1 cellular context compared by ENCODE assay signal in the genomic region with DNA sequence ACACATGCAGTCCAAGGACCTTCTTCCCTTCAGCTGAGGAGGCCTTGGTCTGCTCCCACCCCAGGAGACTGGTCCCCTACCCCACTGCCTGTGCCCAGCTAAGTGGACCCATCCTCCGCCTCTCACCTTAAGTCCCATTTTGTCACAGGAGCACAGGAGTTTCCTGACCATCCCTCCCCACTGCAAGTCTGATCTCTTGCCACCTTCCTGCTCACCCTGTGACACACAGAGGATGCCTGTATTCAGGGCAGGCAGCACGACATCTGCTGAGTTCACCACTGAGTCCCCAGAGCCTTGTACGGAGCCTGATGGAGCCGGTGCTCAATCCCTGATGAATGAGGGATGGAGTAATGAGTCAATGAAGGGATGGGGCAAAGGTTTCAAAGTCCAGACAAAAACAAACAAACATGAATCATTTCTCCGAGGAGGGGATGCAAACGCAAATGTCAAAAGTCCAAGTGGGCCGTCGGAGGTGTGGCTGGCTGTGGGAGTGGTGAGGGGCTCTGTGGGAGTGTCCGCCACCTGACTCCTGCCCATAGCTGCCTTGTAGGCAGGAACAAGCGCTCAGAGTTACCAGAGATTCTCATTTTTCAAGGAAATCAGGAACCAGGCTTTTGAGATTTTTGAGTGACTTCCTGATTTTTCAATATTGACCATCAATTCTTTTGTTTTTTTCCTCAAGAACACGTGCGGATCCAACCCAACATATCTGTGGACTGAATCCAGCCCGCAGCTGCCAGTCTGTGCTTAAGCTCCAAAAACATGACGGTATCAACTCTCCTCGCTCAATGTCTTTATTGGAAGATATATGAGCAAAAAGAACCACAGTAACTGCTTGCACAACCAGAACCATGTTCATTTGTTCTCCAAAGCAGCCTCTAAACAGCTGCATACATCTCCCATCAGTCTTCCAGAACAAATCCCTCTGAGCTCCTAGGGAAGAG.
TF ChIP-seq lines count a peak whose summit lies in the region.

No MANE protein-coding gene starts in this region.

TF ChIP-seq in HepG2, 621 proteins besides CTCF, POLR2A, EP300 and RAD21 (continued from another document and continues in another):
- TF ChIP-seq, protein P1, sequence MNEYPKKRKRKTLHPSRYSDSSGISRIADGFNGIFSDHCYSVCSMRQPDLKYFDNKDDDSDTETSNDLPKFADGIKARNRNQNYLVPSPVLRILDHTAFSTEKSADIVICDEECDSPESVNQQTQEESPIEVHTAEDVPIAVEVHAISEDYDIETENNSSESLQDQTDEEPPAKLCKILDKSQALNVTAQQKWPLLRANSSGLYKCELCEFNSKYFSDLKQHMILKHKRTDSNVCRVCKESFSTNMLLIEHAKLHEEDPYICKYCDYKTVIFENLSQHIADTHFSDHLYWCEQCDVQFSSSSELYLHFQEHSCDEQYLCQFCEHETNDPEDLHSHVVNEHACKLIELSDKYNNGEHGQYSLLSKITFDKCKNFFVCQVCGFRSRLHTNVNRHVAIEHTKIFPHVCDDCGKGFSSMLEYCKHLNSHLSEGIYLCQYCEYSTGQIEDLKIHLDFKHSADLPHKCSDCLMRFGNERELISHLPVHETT (CRISPR knock-in tag; conservative IDR thresholded peaks at IDR 0.05), result no peak
- TF ChIP-seq HOXA3 (CRISPR knock-in tag; IDR thresholded peaks at IDR 0.05) (peak; percentile 83), ZKSCAN1 (IDR thresholded peaks at IDR 0.05; ENCODE audit: low read length) (peak; percentile 65), ZNF720 (CRISPR knock-in tag; IDR thresholded peaks at IDR 0.05) (no peak), ZNF83 (CRISPR knock-in tag; IDR thresholded peaks at IDR 0.05; ENCODE audit: borderline replicate concordance) (no peak), ZNF749 (CRISPR knock-in tag; IDR thresholded peaks at IDR 0.05; ENCODE audit: borderline replicate concordance) (no peak), ZMYM2 (CRISPR knock-in tag; IDR thresholded peaks at IDR 0.05) (peak; percentile 98), SKI (IDR thresholded peaks at IDR 0.05; ENCODE audit: partially characterized antibody) (peak; percentile 57), KDM1A (CRISPR knock-in tag; IDR thresholded peaks at IDR 0.05) (peak; percentile 100), ZNF432 (CRISPR knock-in tag; IDR thresholded peaks at IDR 0.05; ENCODE audit: borderline replicate concordance) (no peak), FOXA1 (IDR thresholded peaks at IDR 0.05) (peak; percentile 50; the same call in 1 of the 2 replicates), FOXA1 (CRISPR knock-in tag; IDR thresholded peaks at IDR 0.05) (peak; percentile 94)
- TF ChIP-seq, protein P2, sequence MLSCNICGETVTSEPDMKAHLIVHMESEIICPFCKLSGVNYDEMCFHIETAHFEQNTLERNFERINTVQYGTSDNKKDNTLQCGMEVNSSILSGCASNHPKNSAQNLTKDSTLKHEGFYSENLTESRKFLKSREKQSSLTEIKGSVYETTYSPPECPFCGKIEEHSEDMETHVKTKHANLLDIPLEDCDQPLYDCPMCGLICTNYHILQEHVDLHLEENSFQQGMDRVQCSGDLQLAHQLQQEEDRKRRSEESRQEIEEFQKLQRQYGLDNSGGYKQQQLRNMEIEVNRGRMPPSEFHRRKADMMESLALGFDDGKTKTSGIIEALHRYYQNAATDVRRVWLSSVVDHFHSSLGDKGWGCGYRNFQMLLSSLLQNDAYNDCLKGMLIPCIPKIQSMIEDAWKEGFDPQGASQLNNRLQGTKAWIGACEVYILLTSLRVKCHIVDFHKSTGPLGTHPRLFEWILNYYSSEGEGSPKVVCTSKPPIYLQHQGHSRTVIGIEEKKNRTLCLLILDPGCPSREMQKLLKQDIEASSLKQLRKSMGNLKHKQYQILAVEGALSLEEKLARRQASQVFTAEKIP (CRISPR knock-in tag; IDR thresholded peaks at IDR 0.05; ENCODE audit: borderline replicate concordance), result no peak
- TF ChIP-seq, protein P3, sequence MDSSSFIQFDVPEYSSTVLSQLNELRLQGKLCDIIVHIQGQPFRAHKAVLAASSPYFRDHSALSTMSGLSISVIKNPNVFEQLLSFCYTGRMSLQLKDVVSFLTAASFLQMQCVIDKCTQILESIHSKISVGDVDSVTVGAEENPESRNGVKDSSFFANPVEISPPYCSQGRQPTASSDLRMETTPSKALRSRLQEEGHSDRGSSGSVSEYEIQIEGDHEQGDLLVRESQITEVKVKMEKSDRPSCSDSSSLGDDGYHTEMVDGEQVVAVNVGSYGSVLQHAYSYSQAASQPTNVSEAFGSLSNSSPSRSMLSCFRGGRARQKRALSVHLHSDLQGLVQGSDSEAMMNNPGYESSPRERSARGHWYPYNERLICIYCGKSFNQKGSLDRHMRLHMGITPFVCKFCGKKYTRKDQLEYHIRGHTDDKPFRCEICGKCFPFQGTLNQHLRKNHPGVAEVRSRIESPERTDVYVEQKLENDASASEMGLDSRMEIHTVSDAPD (CRISPR knock-in tag; IDR thresholded peaks at IDR 0.05), result 0 out of 2 replicates have a peak, but pooled peaks have one; percentile 31
- TF ChIP-seq, protein P4, sequence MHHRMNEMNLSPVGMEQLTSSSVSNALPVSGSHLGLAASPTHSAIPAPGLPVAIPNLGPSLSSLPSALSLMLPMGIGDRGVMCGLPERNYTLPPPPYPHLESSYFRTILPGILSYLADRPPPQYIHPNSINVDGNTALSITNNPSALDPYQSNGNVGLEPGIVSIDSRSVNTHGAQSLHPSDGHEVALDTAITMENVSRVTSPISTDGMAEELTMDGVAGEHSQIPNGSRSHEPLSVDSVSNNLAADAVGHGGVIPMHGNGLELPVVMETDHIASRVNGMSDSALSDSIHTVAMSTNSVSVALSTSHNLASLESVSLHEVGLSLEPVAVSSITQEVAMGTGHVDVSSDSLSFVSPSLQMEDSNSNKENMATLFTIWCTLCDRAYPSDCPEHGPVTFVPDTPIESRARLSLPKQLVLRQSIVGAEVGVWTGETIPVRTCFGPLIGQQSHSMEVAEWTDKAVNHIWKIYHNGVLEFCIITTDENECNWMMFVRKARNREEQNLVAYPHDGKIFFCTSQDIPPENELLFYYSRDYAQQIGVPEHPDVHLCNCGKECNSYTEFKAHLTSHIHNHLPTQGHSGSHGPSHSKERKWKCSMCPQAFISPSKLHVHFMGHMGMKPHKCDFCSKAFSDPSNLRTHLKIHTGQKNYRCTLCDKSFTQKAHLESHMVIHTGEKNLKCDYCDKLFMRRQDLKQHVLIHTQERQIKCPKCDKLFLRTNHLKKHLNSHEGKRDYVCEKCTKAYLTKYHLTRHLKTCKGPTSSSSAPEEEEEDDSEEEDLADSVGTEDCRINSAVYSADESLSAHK (CRISPR knock-in tag; IDR thresholded peaks at IDR 0.05; ENCODE audit: borderline replicate concordance), result no peak
- TF ChIP-seq, protein P5, sequence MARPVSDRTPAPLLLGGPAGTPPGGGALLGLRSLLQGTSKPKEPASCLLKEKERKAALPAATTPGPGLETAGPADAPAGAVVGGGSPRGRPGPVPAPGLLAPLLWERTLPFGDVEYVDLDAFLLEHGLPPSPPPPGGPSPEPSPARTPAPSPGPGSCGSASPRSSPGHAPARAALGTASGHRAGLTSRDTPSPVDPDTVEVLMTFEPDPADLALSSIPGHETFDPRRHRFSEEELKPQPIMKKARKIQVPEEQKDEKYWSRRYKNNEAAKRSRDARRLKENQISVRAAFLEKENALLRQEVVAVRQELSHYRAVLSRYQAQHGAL (CRISPR knock-in tag; IDR thresholded peaks at IDR 0.05; ENCODE audit: not compliant biosample characterization), result no peak
- TF ChIP-seq, protein P6, sequence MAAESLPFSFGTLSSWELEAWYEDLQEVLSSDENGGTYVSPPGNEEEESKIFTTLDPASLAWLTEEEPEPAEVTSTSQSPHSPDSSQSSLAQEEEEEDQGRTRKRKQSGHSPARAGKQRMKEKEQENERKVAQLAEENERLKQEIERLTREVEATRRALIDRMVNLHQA (CRISPR knock-in tag; IDR thresholded peaks at IDR 0.05), result no peak
- TF ChIP-seq, protein P7, sequence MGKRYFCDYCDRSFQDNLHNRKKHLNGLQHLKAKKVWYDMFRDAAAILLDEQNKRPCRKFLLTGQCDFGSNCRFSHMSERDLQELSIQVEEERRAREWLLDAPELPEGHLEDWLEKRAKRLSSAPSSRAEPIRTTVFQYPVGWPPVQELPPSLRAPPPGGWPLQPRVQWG (CRISPR knock-in tag; IDR thresholded peaks at IDR 0.05; ENCODE audit: borderline replicate concordance, low read depth), result no peak
- TF ChIP-seq, protein P8, sequence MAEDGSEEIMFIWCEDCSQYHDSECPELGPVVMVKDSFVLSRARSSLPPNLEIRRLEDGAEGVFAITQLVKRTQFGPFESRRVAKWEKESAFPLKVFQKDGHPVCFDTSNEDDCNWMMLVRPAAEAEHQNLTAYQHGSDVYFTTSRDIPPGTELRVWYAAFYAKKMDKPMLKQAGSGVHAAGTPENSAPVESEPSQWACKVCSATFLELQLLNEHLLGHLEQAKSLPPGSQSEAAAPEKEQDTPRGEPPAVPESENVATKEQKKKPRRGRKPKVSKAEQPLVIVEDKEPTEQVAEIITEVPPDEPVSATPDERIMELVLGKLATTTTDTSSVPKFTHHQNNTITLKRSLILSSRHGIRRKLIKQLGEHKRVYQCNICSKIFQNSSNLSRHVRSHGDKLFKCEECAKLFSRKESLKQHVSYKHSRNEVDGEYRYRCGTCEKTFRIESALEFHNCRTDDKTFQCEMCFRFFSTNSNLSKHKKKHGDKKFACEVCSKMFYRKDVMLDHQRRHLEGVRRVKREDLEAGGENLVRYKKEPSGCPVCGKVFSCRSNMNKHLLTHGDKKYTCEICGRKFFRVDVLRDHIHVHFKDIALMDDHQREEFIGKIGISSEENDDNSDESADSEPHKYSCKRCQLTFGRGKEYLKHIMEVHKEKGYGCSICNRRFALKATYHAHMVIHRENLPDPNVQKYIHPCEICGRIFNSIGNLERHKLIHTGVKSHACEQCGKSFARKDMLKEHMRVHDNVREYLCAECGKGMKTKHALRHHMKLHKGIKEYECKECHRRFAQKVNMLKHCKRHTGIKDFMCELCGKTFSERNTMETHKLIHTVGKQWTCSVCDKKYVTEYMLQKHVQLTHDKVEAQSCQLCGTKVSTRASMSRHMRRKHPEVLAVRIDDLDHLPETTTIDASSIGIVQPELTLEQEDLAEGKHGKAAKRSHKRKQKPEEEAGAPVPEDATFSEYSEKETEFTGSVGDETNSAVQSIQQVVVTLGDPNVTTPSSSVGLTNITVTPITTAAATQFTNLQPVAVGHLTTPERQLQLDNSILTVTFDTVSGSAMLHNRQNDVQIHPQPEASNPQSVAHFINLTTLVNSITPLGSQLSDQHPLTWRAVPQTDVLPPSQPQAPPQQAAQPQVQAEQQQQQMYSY (CRISPR knock-in tag; IDR thresholded peaks at IDR 0.05), result no peak
- TF ChIP-seq, protein P9, sequence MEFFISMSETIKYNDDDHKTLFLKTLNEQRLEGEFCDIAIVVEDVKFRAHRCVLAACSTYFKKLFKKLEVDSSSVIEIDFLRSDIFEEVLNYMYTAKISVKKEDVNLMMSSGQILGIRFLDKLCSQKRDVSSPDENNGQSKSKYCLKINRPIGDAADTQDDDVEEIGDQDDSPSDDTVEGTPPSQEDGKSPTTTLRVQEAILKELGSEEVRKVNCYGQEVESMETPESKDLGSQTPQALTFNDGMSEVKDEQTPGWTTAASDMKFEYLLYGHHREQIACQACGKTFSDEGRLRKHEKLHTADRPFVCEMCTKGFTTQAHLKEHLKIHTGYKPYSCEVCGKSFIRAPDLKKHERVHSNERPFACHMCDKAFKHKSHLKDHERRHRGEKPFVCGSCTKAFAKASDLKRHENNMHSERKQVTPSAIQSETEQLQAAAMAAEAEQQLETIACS (CRISPR knock-in tag; IDR thresholded peaks at IDR 0.05), result no peak
- TF ChIP-seq, protein P10, sequence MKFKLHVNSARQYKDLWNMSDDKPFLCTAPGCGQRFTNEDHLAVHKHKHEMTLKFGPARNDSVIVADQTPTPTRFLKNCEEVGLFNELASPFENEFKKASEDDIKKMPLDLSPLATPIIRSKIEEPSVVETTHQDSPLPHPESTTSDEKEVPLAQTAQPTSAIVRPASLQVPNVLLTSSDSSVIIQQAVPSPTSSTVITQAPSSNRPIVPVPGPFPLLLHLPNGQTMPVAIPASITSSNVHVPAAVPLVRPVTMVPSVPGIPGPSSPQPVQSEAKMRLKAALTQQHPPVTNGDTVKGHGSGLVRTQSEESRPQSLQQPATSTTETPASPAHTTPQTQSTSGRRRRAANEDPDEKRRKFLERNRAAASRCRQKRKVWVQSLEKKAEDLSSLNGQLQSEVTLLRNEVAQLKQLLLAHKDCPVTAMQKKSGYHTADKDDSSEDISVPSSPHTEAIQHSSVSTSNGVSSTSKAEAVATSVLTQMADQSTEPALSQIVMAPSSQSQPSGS (CRISPR knock-in tag; IDR thresholded peaks at IDR 0.05), result peak; percentile 92
- TF ChIP-seq, protein P11, sequence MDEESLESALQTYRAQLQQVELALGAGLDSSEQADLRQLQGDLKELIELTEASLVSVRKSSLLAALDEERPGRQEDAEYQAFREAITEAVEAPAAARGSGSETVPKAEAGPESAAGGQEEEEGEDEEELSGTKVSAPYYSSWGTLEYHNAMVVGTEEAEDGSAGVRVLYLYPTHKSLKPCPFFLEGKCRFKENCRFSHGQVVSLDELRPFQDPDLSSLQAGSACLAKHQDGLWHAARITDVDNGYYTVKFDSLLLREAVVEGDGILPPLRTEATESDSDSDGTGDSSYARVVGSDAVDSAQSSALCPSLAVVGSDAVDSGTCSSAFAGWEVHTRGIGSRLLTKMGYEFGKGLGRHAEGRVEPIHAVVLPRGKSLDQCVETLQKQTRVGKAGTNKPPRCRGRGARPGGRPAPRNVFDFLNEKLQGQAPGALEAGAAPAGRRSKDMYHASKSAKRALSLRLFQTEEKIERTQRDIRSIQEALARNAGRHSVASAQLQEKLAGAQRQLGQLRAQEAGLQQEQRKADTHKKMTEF (CRISPR knock-in tag; IDR thresholded peaks at IDR 0.05), result peak; percentile 88
- TF ChIP-seq, protein P12, sequence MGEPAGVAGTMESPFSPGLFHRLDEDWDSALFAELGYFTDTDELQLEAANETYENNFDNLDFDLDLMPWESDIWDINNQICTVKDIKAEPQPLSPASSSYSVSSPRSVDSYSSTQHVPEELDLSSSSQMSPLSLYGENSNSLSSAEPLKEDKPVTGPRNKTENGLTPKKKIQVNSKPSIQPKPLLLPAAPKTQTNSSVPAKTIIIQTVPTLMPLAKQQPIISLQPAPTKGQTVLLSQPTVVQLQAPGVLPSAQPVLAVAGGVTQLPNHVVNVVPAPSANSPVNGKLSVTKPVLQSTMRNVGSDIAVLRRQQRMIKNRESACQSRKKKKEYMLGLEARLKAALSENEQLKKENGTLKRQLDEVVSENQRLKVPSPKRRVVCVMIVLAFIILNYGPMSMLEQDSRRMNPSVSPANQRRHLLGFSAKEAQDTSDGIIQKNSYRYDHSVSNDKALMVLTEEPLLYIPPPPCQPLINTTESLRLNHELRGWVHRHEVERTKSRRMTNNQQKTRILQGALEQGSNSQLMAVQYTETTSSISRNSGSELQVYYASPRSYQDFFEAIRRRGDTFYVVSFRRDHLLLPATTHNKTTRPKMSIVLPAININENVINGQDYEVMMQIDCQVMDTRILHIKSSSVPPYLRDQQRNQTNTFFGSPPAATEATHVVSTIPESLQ (CRISPR knock-in tag; conservative IDR thresholded peaks at IDR 0.05), result no peak
